In the genomic region with DNA sequence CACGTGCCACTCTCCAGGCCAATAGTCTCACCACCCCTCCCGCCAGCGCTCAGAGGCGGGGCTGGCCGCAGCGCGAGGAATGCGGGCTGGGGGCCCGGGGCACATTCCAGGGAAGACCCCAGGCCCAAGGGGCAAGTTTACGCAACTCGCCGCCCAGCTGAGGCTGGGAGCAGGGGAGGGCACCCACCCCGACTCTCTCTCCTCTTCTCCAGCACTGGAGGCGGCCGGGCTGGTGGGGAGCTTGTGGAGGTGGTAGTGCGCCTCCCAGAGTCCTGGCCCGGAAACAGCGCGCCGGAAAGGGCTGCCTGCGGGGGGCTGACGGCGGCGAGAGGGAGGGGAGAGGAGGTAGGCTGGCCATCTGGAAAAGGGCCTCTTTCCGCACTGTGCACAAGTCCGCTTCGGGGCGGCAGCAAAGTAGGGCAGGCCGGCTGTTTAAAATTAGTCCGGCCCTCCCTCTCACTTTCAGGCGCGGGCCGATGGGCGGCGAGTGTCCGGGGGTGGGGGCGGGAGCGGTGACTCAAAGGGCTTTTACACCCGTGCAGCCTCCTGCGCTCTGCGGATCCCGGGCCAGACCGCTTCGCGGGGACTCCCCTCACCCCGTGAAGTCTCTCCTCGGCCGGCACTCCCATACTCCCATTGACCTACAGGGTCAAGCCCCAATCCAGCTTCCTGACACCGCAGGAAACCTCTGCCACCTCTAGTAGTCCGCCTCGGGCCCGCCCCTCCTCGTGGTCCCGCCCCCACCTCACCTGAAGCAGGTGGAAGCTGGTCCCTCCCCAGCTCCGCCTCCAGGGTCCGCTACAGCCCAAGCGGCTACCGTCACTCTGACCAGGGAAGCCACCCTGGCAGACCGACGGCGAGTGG, we compare ENCODE assay signal across 1 cellular context.
A peak's percentile ranks its signal among the peaks of the same experiment; 100 is the strongest.
TF ChIP-seq lines count a peak whose summit lies in the region.

No MANE protein-coding gene starts in this region.

TF ChIP-seq in HepG2, 621 proteins besides CTCF, POLR2A, EP300 and RAD21 (continued from another document and continues in another):
- TF ChIP-seq ZNF670 (CRISPR knock-in tag; IDR thresholded peaks at IDR 0.05; ENCODE audit: borderline replicate concordance) (peak; percentile 95; the same call in 1 of the 2 replicates), ZNF496 (CRISPR knock-in tag; IDR thresholded peaks at IDR 0.05; ENCODE audit: insufficient replicate concordance) (no peak), ZBTB2 (CRISPR knock-in tag; IDR thresholded peaks at IDR 0.05; ENCODE audit: low read depth) (peak; percentile 66; the same call in 1 of the 2 replicates), ZNF274 (CRISPR knock-in tag; IDR thresholded peaks at IDR 0.05) (peak; percentile 61), THAP11 (CRISPR knock-in tag; IDR thresholded peaks at IDR 0.05) (peak; percentile 87), CC2D1A (CRISPR knock-in tag; IDR thresholded peaks at IDR 0.05) (0 out of 2 replicates have a peak, but pooled peaks have one; percentile 63), MAF1 (CRISPR knock-in tag; IDR thresholded peaks at IDR 0.05; ENCODE audit: borderline replicate concordance) (peak; percentile 82; the same call in 1 of the 2 replicates), ZNF747 (CRISPR knock-in tag; IDR thresholded peaks at IDR 0.05; ENCODE audit: borderline replicate concordance) (peak; percentile 97; the same call in 1 of the 2 replicates), ZNF766 (CRISPR knock-in tag; IDR thresholded peaks at IDR 0.05; ENCODE audit: borderline replicate concordance) (no peak; the same call in 1 of the 2 replicates), RFXAP (CRISPR knock-in tag; IDR thresholded peaks at IDR 0.05; ENCODE audit: borderline replicate concordance) (no peak; the same call in none of the 2 replicates), ZNF24 (IDR thresholded peaks at IDR 0.05) (no peak), WIZ (CRISPR knock-in tag; IDR thresholded peaks at IDR 0.05) (no peak; the same call in 1 of the 2 replicates), HOXA9 (CRISPR knock-in tag; IDR thresholded peaks at IDR 0.05; ENCODE audit: borderline replicate concordance) (no peak; the same call in 1 of the 2 replicates), HCFC1 (IDR thresholded peaks at IDR 0.05; ENCODE audit: low read depth, low read length) (no peak; the same call in 1 of the 2 replicates), ZNF331 (CRISPR knock-in tag; IDR thresholded peaks at IDR 0.05) (peak; percentile 93), GPBP1L1 (CRISPR knock-in tag; IDR thresholded peaks at IDR 0.05) (no peak), SMAD9 (CRISPR knock-in tag; IDR thresholded peaks at IDR 0.05) (0 out of 2 replicates have a peak, but pooled peaks have one; percentile 35), FOSL1 (CRISPR knock-in tag; IDR thresholded peaks at IDR 0.05; ENCODE audit: borderline replicate concordance) (no peak), DMTF1 (CRISPR knock-in tag; IDR thresholded peaks at IDR 0.05) (no peak), ETS1 (CRISPR knock-in tag; IDR thresholded peaks at IDR 0.05) (no peak), ZBTB1 (CRISPR knock-in tag; IDR thresholded peaks at IDR 0.05; ENCODE audit: borderline replicate concordance) (no peak), ZNF20 (CRISPR knock-in tag; IDR thresholded peaks at IDR 0.05) (no peak), ZNF253 (CRISPR knock-in tag; IDR thresholded peaks at IDR 0.05; ENCODE audit: borderline replicate concordance) (no peak), ZNF652 (CRISPR knock-in tag; IDR thresholded peaks at IDR 0.05; ENCODE audit: borderline replicate concordance, low read depth) (no peak), ZNF160 (CRISPR knock-in tag; IDR thresholded peaks at IDR 0.05) (peak; percentile 84; the same call in 1 of the 2 replicates), PHF20 (CRISPR knock-in tag; IDR thresholded peaks at IDR 0.05) (peak; percentile 81), ZNF761 (CRISPR knock-in tag; conservative IDR thresholded peaks at IDR 0.05) (no peak), ZNF292 (CRISPR knock-in tag; IDR thresholded peaks at IDR 0.05; ENCODE audit: borderline replicate concordance, low read depth) (peak; percentile 61; the same call in 1 of the 2 replicates), ZNF770 (CRISPR knock-in tag; IDR thresholded peaks at IDR 0.05) (peak; percentile 72), CEBPG (CRISPR knock-in tag; IDR thresholded peaks at IDR 0.05) (peak; percentile 95), SUZ12 (IDR thresholded peaks at IDR 0.05; ENCODE audit: low read depth, low read length) (no peak; the same call in 1 of the 2 replicates), ZBTB7A (CRISPR knock-in tag; IDR thresholded peaks at IDR 0.05) (peak; percentile 100), ZSCAN30 (CRISPR knock-in tag; IDR thresholded peaks at IDR 0.05) (peak; percentile 78; the same call in 1 of the 2 replicates), TBX2 (CRISPR knock-in tag; IDR thresholded peaks at IDR 0.05; ENCODE audit: borderline replicate concordance) (peak; percentile 90), ZNF225 (CRISPR knock-in tag; IDR thresholded peaks at IDR 0.05) (no peak; the same call in 1 of the 2 replicates), ZNF749 (CRISPR knock-in tag; IDR thresholded peaks at IDR 0.05; ENCODE audit: borderline replicate concordance) (peak; percentile 82; the same call in 1 of the 2 replicates), ZNF597 (CRISPR knock-in tag; IDR thresholded peaks at IDR 0.05) (no peak), GATAD2A (CRISPR knock-in tag; IDR thresholded peaks at IDR 0.05) (peak; percentile 98), JUN (CRISPR knock-in tag; IDR thresholded peaks at IDR 0.05) (no peak), E2F2 (CRISPR knock-in tag; IDR thresholded peaks at IDR 0.05; ENCODE audit: borderline replicate concordance) (peak; percentile 75; the same call in 1 of the 2 replicates)
- TF ChIP-seq, protein P1, sequence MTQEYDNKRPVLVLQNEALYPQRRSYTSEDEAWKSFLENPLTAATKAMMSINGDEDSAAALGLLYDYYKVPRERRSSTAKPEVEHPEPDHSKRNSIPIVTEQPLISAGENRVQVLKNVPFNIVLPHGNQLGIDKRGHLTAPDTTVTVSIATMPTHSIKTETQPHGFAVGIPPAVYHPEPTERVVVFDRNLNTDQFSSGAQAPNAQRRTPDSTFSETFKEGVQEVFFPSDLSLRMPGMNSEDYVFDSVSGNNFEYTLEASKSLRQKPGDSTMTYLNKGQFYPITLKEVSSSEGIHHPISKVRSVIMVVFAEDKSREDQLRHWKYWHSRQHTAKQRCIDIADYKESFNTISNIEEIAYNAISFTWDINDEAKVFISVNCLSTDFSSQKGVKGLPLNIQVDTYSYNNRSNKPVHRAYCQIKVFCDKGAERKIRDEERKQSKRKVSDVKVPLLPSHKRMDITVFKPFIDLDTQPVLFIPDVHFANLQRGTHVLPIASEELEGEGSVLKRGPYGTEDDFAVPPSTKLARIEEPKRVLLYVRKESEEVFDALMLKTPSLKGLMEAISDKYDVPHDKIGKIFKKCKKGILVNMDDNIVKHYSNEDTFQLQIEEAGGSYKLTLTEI (CRISPR knock-in tag; conservative IDR thresholded peaks at IDR 0.05), result no peak
- TF ChIP-seq, protein P2, sequence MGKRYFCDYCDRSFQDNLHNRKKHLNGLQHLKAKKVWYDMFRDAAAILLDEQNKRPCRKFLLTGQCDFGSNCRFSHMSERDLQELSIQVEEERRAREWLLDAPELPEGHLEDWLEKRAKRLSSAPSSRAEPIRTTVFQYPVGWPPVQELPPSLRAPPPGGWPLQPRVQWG (CRISPR knock-in tag; IDR thresholded peaks at IDR 0.05; ENCODE audit: borderline replicate concordance, low read depth), result no peak
- TF ChIP-seq, protein P3, sequence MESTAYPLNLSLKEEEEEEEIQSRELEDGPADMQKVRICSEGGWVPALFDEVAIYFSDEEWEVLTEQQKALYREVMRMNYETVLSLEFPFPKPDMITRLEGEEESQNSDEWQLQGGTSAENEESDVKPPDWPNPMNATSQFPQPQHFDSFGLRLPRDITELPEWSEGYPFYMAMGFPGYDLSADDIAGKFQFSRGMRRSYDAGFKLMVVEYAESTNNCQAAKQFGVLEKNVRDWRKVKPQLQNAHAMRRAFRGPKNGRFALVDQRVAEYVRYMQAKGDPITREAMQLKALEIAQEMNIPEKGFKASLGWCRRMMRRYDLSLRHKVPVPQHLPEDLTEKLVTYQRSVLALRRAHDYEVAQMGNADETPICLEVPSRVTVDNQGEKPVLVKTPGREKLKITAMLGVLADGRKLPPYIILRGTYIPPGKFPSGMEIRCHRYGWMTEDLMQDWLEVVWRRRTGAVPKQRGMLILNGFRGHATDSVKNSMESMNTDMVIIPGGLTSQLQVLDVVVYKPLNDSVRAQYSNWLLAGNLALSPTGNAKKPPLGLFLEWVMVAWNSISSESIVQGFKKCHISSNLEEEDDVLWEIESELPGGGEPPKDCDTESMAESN (CRISPR knock-in tag; conservative IDR thresholded peaks at IDR 0.05), result peak; percentile 98
